In genomic region chr12:123143753-123144461, GRCh38 we compare ENCODE assay signal across 16 cellular contexts. TPM values are rescaled to one million over a fixed set of nuclear protein-coding genes. Genes with fewer than 3 reads are reported as not detected.
DNase-seq lines count a peak whose midpoint lies in the region; FAIRE-seq and TF ChIP-seq lines count a peak whose summit lies in the region.
"Had no signal": no experiment of that assay in that cellular context is flagged by ENCODE, and none has a peak within 500 bp of the region (broad histone marks: within the 10 kb centered on the region; RNA-seq: fewer than 3 reads in every experiment).

No MANE protein-coding gene starts in this region.

- no peak overlapping the region for H2AFZ ChIP-seq in smooth muscle cell (ENCODE audit: low read depth)
- H2AFZ ChIP-seq: GM23338 had no signal

- peak overlapping the region; percentile 92 for H3K27ac ChIP-seq in BLaER1
- H3K27ac ChIP-seq in Peyer's patch: peak overlapping the region; percentile 55 to 91 (median 77)
- peak overlapping the region; percentile 80 to 89 for H3K27ac ChIP-seq in kidney (ENCODE audit: low read depth in 2 of 2, low read length in 2 of 2)
- peak overlapping the region; percentile 32 to 96 for H3K27ac ChIP-seq in small intestine (ENCODE audit: low read depth in 1 of 2, low read length in 1 of 2)
- no peak overlapping the region for H3K27ac ChIP-seq in smooth muscle cell (ENCODE audit: low read depth)

- H3K4me1 Mint-ChIP-seq in Calu3 (ENCODE audit: low read depth, unreplicated experiment): peaks cover 44% of the 10 kb centered on the region

- peak overlapping the region; percentile 80 for H3K9ac ChIP-seq in BLaER1
- peak overlapping the region in 1 of 2 donors; percentile 44 for H3K9ac ChIP-seq in kidney (ENCODE audit: low read length in 2 of 2)
- no peak overlapping the region for H3K9ac ChIP-seq in smooth muscle cell (ENCODE audit: low read depth)

- H3F3A ChIP-seq in smooth muscle cell (ENCODE audit: low read depth): peaks cover 26% of the 10 kb centered on the region

- DNase-seq in Peyer's patch (no peak), kidney (no peak), small intestine (no peak), DMS79 (lab: John Stamatoyannopoulos, UW) (no peak), smooth muscle cell (lab: John Stamatoyannopoulos, UW; ENCODE audit: unreplicated experiment) (no peak), Calu3 (no peak), activated gamma-delta T cell treated with Interleukin-2 at 50 U/mL for 16 hours (no peak)
- DNase-seq: activated CD4-positive, CD25-positive, alpha-beta regulatory T cell treated with anti-CD3 and anti-CD28 coated beads, Interleukin-2, amount 50 U/mL, for 72 hours; activated T-cell treated with anti-CD3 and anti-CD28 coated beads, Interleukin-2, amount 50 U/mL, for 48 hours; gastrocnemius medialis; NCI-H2081 treated with DMSO at 0.1 percent for 48 hours had no signal

- no peak for TF ChIP-seq CTCF in Peyer's patch (IDR thresholded peaks at IDR 0.05)
- no peak for TF ChIP-seq CTCF in kidney (IDR thresholded peaks at IDR 0.05; ENCODE audit: borderline replicate concordance, extremely low read depth, insufficient read depth)
- no peak for TF ChIP-seq CTCF in smooth muscle cell (IDR thresholded peaks at IDR 0.05; ENCODE audit: borderline replicate concordance, insufficient read depth, poor library complexity, severe bottlenecking)
- no peak for TF ChIP-seq CTCF in Calu3 (IDR thresholded peaks at IDR 0.05; ENCODE audit: unreplicated experiment)

- no peak overlapping the region for H3K4me3 Mint-ChIP-seq in Calu3 (ENCODE audit: low read depth, unreplicated experiment)
- H3K4me3 Mint-ChIP-seq: GM23338, neural crest cell had no signal

- intact Hi-C loops in kidney (cut with DNase I): no loop called here
- intact Hi-C loops in Calu3 (cut with micrococcal nuclease; ENCODE audit: unreplicated experiment): loop anchor here (5.0 kb wide), 1 partner anchor 57 kb away; no protein-coding TSS in a partner anchor

- no peak for FAIRE-seq in kidney (lab: Jason Lieb, UNC)
- FAIRE-seq in small intestine (lab: Jason Lieb, UNC): no peak
- FAIRE-seq: keratinocyte had no signal

- peaks cover 37% of the 10 kb centered on the region for H3K79me2 ChIP-seq in smooth muscle cell (ENCODE audit: low read depth)

- BruUV-seq in Calu3 (replicated peaks; lab: Mats Ljungman, UMichigan): no TSS peak

- 83 to 85% (median 85%) methylated on average over 4 of the region's 4 CpGs for WGBS in small intestine, 3 donors
- WGBS in smooth muscle cell (ENCODE audit: low lambda C conversion rate): 91% methylated on average over 4 of the region's 4 CpGs

- H3K4me3 ChIP-seq in BLaER1 (peak overlapping the region; percentile 57), Peyer's patch (no peak overlapping the region), kidney (ENCODE audit: low read length in 2 of 2) (no peak overlapping the region), small intestine (ENCODE audit: low read depth in 1 of 2, low read length in 2 of 2) (no peak overlapping the region), smooth muscle cell (no peak overlapping the region)
- H3K4me3 ChIP-seq: gastrocnemius medialis, GM23338, skin epidermis had no signal

- H3K4me2 ChIP-seq in BLaER1 (peak overlapping the region; percentile 97), smooth muscle cell (no peak overlapping the region)
- H3K4me2 ChIP-seq: GM23338 had no signal

- no peaks in the 10 kb centered on the region for H3K9me3 ChIP-seq in BLaER1
- H3K9me3 ChIP-seq in Peyer's patch: no peaks in the 10 kb centered on the region
- no peaks in the 10 kb centered on the region for H3K9me3 ChIP-seq in kidney (ENCODE audit: control insufficient read depth in 1 of 2, low read length in 2 of 2)
- H3K9me3 ChIP-seq in small intestine (ENCODE audit: control insufficient read depth, low read depth): no peaks in the 10 kb centered on the region
- H3K9me3 ChIP-seq in smooth muscle cell (replicated peaks; ENCODE audit: low read depth): no peaks in the 10 kb centered on the region
- H3K9me3 ChIP-seq: gastrocnemius medialis had no signal

- no peak overlapping the region for H3K27ac Mint-ChIP-seq in Calu3 (ENCODE audit: unreplicated experiment)
- H3K27ac Mint-ChIP-seq: GM23338 had no signal

- H3K36me3 Mint-ChIP-seq in Calu3 (ENCODE audit: insufficient read depth, unreplicated experiment): no peaks in the 10 kb centered on the region

- peaks cover 15% of the 10 kb centered on the region for H3K27me3 ChIP-seq in BLaER1
- no peaks in the 10 kb centered on the region for H3K27me3 ChIP-seq in Peyer's patch
- H3K27me3 ChIP-seq in small intestine (ENCODE audit: control insufficient read depth in 2 of 2, insufficient read depth in 2 of 2, low read length in 2 of 2): no peaks in the 10 kb centered on the region
- no peaks in the 10 kb centered on the region for H3K27me3 ChIP-seq in smooth muscle cell (ENCODE audit: low read depth)
- H3K27me3 ChIP-seq: gastrocnemius medialis had no signal

- H4K20me1 ChIP-seq in BLaER1: peaks cover 11% of the 10 kb centered on the region
- peaks cover 14% of the 10 kb centered on the region for H4K20me1 ChIP-seq in smooth muscle cell (ENCODE audit: low read depth)

- CTCF ChIA-PET in Calu3 (lab: Charles Lee): interaction anchor here (0.6 to 1.0 kb wide), 3 partner anchors 9 to 88 kb away, joined by 3 to 7 read pairs (median 5); no protein-coding TSS in a partner anchor

- H3K27me3 Mint-ChIP-seq in Calu3 (ENCODE audit: unreplicated experiment): no peaks in the 10 kb centered on the region

- H3K4me1 ChIP-seq in BLaER1 (peaks cover 92% of the 10 kb centered on the region), Peyer's patch (peaks cover 0 to 71% (median 15%) of the 10 kb centered on the region in 4 donors), kidney (ENCODE audit: control insufficient read depth in 1 of 2, insufficient read depth in 1 of 2, low read depth in 1 of 2, low read length in 2 of 2) (peaks cover 34 to 45% of the 10 kb centered on the region in 2 donors), small intestine (ENCODE audit: control insufficient read depth in 2 of 2, insufficient read depth in 1 of 2, low read depth in 1 of 2, low read length in 1 of 2) (peaks cover 17 to 29% of the 10 kb centered on the region in 2 donors), smooth muscle cell (ENCODE audit: low read depth) (peaks cover 27% of the 10 kb centered on the region)

- peaks cover 13% of the 10 kb centered on the region; the same call in 1 of the 2 replicates for H3K36me3 ChIP-seq in BLaER1
- no peaks in the 10 kb centered on the region for H3K36me3 ChIP-seq in Peyer's patch
- no peaks in the 10 kb centered on the region for H3K36me3 ChIP-seq in kidney (ENCODE audit: control insufficient read depth in 1 of 2, insufficient read depth in 2 of 2, low read length in 2 of 2)
- H3K36me3 ChIP-seq in small intestine (ENCODE audit: control insufficient read depth in 2 of 2, insufficient read depth in 2 of 2, low read length in 2 of 2): no peaks in the 10 kb centered on the region
- H3K36me3 ChIP-seq in smooth muscle cell (ENCODE audit: low read depth): no peaks in the 10 kb centered on the region
- H3K36me3 ChIP-seq: gastrocnemius medialis had no signal

- H3K9me3 Mint-ChIP-seq in Calu3 (ENCODE audit: low read depth, unreplicated experiment): no peaks in the 10 kb centered on the region
- H3K9me3 Mint-ChIP-seq: GM23338, neural crest cell had no signal

- no peak for TF ChIP-seq POLR2A in Peyer's patch (IDR thresholded peaks at IDR 0.05)

RNA-seq across cellular contexts. Expression of gene PITPNM2, which starts 7.0 kb away (rescaled TPM):
- 10 to 100 TPM; 12.3 to 37.0 (median 23.6) TPM for total RNA-seq in Peyer's patch
- total RNA-seq in kidney: 41.7 TPM
- polyA plus RNA-seq in kidney (ENCODE audit: insufficient read depth, low read depth, low replicate concordance): 5.7 TPM
- 1 to 10 TPM; 2.2 to 8.0 (median 2.9) TPM for polyA plus RNA-seq in small intestine
- total RNA-seq in smooth muscle cell: 1.3 TPM in 2 replicates
- polyA plus RNA-seq in smooth muscle cell: 1.7 and 2.0 TPM in 2 replicates
- total RNA-seq in Calu3 (2022): 7.8 and 8.4 TPM in 2 replicates
